In the genomic region with DNA sequence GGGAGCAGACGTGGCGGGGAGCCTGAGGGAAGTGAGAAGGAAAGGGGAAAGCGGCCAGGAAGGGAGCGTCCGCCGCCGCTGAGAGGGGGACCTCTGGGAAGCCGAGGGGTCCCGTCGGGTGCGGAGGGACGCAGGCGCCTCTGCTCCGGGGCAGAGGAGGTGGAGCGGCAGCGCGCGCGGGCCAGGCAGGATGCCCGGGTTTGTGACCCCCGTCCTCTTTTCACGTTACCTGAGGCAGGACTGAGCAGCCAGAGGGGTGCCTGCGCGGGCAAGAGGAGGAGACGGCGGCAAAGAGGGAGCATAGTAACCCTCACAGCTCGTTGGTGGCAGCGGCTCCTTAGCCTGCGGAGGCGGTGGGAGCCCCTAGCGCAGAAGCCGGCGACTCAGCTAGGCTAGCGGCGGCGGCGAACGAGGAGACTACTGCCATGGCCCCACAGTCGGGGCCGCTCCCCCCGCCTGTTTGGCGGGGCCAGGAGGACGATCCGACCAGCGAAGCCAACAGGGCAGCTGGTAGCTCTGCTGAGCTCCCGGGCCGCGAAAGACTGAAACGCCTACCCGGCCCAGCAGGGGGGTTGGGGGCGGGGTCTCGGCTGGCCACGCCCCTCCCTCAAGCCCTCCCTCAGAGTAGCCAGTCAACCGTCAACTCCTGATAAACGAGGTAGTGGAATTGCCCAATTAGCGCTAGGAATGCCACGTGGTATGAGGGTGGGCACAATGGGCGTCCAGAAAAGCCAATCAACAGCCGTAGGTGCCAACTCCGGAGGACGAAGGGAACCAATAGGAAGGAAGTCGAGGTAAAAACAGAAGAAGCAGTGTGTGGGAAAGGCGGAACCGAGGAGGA, we compare ENCODE assay signal across 1 cellular context.
TF ChIP-seq lines count a peak whose summit lies in the region.

A gene with protein sequence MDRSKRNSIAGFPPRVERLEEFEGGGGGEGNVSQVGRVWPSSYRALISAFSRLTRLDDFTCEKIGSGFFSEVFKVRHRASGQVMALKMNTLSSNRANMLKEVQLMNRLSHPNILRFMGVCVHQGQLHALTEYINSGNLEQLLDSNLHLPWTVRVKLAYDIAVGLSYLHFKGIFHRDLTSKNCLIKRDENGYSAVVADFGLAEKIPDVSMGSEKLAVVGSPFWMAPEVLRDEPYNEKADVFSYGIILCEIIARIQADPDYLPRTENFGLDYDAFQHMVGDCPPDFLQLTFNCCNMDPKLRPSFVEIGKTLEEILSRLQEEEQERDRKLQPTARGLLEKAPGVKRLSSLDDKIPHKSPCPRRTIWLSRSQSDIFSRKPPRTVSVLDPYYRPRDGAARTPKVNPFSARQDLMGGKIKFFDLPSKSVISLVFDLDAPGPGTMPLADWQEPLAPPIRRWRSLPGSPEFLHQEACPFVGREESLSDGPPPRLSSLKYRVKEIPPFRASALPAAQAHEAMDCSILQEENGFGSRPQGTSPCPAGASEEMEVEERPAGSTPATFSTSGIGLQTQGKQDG (minus strand): TSS at position 541 of the 841 bp plus-strand sequence. CDS start 33,378 bp downstream, outside the sequence.

TF ChIP-seq in K562, 482 proteins besides CTCF, POLR2A, EP300 and RAD21 (continued from another document and continues in another):
- TF ChIP-seq, protein P1, sequence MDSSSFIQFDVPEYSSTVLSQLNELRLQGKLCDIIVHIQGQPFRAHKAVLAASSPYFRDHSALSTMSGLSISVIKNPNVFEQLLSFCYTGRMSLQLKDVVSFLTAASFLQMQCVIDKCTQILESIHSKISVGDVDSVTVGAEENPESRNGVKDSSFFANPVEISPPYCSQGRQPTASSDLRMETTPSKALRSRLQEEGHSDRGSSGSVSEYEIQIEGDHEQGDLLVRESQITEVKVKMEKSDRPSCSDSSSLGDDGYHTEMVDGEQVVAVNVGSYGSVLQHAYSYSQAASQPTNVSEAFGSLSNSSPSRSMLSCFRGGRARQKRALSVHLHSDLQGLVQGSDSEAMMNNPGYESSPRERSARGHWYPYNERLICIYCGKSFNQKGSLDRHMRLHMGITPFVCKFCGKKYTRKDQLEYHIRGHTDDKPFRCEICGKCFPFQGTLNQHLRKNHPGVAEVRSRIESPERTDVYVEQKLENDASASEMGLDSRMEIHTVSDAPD (CRISPR knock-in tag; IDR thresholded peaks at IDR 0.05), result no peak
- TF ChIP-seq PHF8 (IDR thresholded peaks at IDR 0.05; ENCODE audit: borderline replicate concordance, low read length) (peak; percentile 44; the same call in 1 of the 2 replicates), POLR3G (IDR thresholded peaks at IDR 0.05; ENCODE audit: extremely low read depth, insufficient read length, insufficient replicate concordance) (no peak), CREM (IDR thresholded peaks at IDR 0.05; ENCODE audit: low read depth) (peak; percentile 32; the same call in 1 of the 2 replicates), NFYB (IDR thresholded peaks at IDR 0.05; ENCODE audit: extremely low read depth, insufficient read length) (peak; percentile 33), STAT5A (IDR thresholded peaks at IDR 0.05; ENCODE audit: borderline replicate concordance, low read length) (no peak), TOE1 (IDR thresholded peaks at IDR 0.05; ENCODE audit: borderline replicate concordance) (peak; percentile 45; the same call in 1 of the 2 replicates), TOE1 (CRISPR knock-in tag; IDR thresholded peaks at IDR 0.05; ENCODE audit: borderline replicate concordance, low read depth) (no peak), FIP1L1 (IDR thresholded peaks at IDR 0.05; ENCODE audit: low read depth, low read length, poor library complexity, severe bottlenecking) (no peak), NFIC (IDR thresholded peaks at IDR 0.05) (0 out of 2 replicates have a peak, but pooled peaks have one; percentile 23), HDAC2 (IDR thresholded peaks at IDR 0.05) (peak; percentile 67; the same call in 1 of the 2 replicates), MAZ (CRISPR knock-in tag; conservative IDR thresholded peaks at IDR 0.05 in 1 of 2, IDR thresholded peaks at IDR 0.05 in 1 of 2) (peak; percentile 60 to 70; a peak in 3 of 4 replicates), ZEB2 (IDR thresholded peaks at IDR 0.05) (peak; percentile 23; the same call in 1 of the 2 replicates), SRF (CRISPR knock-in tag; IDR thresholded peaks at IDR 0.05) (peak in 1 of 2 experiments; percentile 42; a peak in 1 of 4 replicates), EGR1 (conservative IDR thresholded peaks at IDR 0.05) (peak; percentile 65), ZNF717 (CRISPR knock-in tag; IDR thresholded peaks at IDR 0.05) (no peak), FOS (IDR thresholded peaks at IDR 0.05; ENCODE audit: extremely low read depth, insufficient read length) (peak; percentile 24), ZFX (CRISPR knock-in tag; IDR thresholded peaks at IDR 0.05) (peak; percentile 31; the same call in 1 of the 2 replicates), STAT5B (CRISPR knock-in tag; IDR thresholded peaks at IDR 0.05) (no peak), CREB1 (IDR thresholded peaks at IDR 0.05) (peak; percentile 30; the same call in 1 of the 2 replicates), CREB1 (CRISPR knock-in tag; IDR thresholded peaks at IDR 0.05) (0 out of 2 replicates have a peak, but pooled peaks have one; percentile 38), U2AF1 (optimal IDR thresholded peaks at IDR 0.05; ENCODE audit: low read depth, low read length) (no peak), TRIM24 (IDR thresholded peaks at IDR 0.05) (peak; percentile 42 to 66; a peak in 3 of 4 replicates), HMGN3 (IDR thresholded peaks at IDR 0.05; ENCODE audit: borderline replicate concordance, extremely low read depth, insufficient read length, low read depth, low read length) (peak; percentile 29), E2F3 (CRISPR knock-in tag; IDR thresholded peaks at IDR 0.05) (0 out of 2 replicates have a peak, but pooled peaks have one; percentile 23), ARID1B (IDR thresholded peaks at IDR 0.05) (0 out of 2 replicates have a peak, but pooled peaks have one; percentile 24), KAT8 (IDR thresholded peaks at IDR 0.05; ENCODE audit: low read depth) (no peak), POLR2G (IDR thresholded peaks at IDR 0.05; ENCODE audit: low read depth, low read length) (peak; percentile 85), ATF7 (IDR thresholded peaks at IDR 0.05) (peak; percentile 47), MEIS2 (IDR thresholded peaks at IDR 0.05; ENCODE audit: partially characterized antibody) (peak; percentile 86), TEAD4 (IDR thresholded peaks at IDR 0.05; ENCODE audit: low read length) (peak; percentile 44; the same call in 1 of the 2 replicates), TEAD4 (CRISPR knock-in tag; IDR thresholded peaks at IDR 0.05; ENCODE audit: borderline replicate concordance) (no peak), ARNT (IDR thresholded peaks at IDR 0.05) (peak; percentile 48 to 63; a peak in 2 of 4 replicates), TRIM28 (IDR thresholded peaks at IDR 0.05) (0 out of 2 replicates have a peak, but pooled peaks have one; percentile 26), KLF13 (tag; IDR thresholded peaks at IDR 0.05; ENCODE audit: borderline replicate concordance, low read depth) (0 out of 2 replicates have a peak, but pooled peaks have one; percentile 13), SAP30 (IDR thresholded peaks at IDR 0.05; ENCODE audit: borderline replicate concordance, insufficient read depth, low read depth, low read length, poor library complexity, severe bottlenecking) (peak; percentile 35), ZNF134 (CRISPR knock-in tag; conservative IDR thresholded peaks at IDR 0.05) (no peak), NELFE (IDR thresholded peaks at IDR 0.05; ENCODE audit: insufficient read depth, insufficient read length) (no peak)
- TF ChIP-seq, protein P2, sequence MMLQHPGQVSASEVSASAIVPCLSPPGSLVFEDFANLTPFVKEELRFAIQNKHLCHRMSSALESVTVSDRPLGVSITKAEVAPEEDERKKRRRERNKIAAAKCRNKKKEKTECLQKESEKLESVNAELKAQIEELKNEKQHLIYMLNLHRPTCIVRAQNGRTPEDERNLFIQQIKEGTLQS (IDR thresholded peaks at IDR 0.05), result 0 out of 2 replicates have a peak, but pooled peaks have one; percentile 5
- TF ChIP-seq, protein P2 (CRISPR knock-in tag; conservative IDR thresholded peaks at IDR 0.05), result no peak
- TF ChIP-seq, protein P3, sequence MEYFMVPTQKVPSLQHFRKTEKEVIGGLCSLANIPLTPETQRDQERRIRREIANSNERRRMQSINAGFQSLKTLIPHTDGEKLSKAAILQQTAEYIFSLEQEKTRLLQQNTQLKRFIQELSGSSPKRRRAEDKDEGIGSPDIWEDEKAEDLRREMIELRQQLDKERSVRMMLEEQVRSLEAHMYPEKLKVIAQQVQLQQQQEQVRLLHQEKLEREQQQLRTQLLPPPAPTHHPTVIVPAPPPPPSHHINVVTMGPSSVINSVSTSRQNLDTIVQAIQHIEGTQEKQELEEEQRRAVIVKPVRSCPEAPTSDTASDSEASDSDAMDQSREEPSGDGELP (CRISPR knock-in tag; IDR thresholded peaks at IDR 0.05; ENCODE audit: borderline replicate concordance), result peak; percentile 82
- TF ChIP-seq, protein P4, sequence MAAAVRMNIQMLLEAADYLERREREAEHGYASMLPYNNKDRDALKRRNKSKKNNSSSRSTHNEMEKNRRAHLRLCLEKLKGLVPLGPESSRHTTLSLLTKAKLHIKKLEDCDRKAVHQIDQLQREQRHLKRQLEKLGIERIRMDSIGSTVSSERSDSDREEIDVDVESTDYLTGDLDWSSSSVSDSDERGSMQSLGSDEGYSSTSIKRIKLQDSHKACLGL (CRISPR knock-in tag; IDR thresholded peaks at IDR 0.05; ENCODE audit: borderline replicate concordance, poor library complexity, severe bottlenecking), result no peak
- TF ChIP-seq, protein P5, sequence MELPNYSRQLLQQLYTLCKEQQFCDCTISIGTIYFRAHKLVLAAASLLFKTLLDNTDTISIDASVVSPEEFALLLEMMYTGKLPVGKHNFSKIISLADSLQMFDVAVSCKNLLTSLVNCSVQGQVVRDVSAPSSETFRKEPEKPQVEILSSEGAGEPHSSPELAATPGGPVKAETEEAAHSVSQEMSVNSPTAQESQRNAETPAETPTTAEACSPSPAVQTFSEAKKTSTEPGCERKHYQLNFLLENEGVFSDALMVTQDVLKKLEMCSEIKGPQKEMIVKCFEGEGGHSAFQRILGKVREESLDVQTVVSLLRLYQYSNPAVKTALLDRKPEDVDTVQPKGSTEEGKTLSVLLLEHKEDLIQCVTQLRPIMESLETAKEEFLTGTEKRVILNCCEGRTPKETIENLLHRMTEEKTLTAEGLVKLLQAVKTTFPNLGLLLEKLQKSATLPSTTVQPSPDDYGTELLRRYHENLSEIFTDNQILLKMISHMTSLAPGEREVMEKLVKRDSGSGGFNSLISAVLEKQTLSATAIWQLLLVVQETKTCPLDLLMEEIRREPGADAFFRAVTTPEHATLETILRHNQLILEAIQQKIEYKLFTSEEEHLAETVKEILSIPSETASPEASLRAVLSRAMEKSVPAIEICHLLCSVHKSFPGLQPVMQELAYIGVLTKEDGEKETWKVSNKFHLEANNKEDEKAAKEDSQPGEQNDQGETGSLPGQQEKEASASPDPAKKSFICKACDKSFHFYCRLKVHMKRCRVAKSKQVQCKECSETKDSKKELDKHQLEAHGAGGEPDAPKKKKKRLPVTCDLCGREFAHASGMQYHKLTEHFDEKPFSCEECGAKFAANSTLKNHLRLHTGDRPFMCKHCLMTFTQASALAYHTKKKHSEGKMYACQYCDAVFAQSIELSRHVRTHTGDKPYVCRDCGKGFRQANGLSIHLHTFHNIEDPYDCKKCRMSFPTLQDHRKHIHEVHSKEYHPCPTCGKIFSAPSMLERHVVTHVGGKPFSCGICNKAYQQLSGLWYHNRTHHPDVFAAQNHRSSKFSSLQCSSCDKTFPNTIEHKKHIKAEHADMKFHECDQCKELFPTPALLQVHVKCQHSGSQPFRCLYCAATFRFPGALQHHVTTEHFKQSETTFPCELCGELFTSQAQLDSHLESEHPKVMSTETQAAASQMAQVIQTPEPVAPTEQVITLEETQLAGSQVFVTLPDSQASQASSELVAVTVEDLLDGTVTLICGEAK (IDR thresholded peaks at IDR 0.05), result peak; percentile 11; the same call in 1 of the 2 replicates
- TF ChIP-seq, protein P5 (CRISPR knock-in tag; IDR thresholded peaks at IDR 0.05), result no peak
- TF ChIP-seq, protein P6, sequence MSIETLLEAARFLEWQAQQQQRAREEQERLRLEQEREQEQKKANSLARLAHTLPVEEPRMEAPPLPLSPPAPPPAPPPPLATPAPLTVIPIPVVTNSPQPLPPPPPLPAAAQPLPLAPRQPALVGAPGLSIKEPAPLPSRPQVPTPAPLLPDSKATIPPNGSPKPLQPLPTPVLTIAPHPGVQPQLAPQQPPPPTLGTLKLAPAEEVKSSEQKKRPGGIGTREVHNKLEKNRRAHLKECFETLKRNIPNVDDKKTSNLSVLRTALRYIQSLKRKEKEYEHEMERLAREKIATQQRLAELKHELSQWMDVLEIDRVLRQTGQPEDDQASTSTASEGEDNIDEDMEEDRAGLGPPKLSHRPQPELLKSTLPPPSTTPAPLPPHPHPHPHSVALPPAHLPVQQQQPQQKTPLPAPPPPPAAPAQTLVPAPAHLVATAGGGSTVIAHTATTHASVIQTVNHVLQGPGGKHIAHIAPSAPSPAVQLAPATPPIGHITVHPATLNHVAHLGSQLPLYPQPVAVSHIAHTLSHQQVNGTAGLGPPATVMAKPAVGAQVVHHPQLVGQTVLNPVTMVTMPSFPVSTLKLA (conservative IDR thresholded peaks at IDR 0.05), result peak; percentile 89 to 92
